8 cellular contexts compared by ENCODE assay signal in the genomic region with DNA sequence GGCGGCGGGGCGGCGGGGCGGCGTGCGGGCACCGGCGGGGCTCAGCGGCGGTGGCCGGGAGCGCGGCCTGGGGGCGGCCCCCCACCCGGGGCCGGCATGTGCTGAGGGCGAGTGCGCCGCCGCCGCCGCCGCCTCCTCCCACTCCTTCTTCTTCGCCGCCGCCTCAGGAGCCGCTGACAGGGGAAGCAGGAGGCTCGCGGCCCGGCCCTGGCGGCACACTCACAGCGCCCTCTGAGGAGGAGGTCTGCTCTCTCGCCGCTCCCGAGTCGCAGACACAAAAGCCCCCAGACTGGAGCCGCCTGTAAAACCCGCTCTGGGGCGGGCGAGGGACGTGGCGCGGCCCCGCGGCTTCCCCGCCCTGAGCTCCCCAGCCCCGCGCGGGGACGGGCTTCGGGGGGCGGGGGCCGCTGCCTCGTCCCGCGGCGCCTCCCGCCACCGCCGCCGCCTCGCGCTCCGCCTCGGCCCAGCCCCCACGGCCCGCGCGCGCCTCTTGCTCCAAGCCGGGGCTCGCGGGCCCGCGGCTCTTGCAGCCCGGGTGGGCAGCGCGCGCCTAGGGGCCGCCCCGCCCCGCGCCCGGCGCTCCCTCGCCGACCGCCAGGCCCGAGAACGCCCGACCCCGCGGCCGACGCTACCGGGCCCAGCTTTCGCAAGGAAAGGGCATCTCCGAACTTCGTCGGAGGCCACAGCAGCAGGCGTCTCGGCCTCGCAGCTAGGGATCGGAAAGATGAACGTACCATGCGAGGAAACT. TPM values are rescaled to one million over a fixed set of nuclear protein-coding genes. Genes with fewer than 3 reads are reported as not detected.
DNase-seq lines count a peak whose midpoint lies in the region; ATAC-seq, FAIRE-seq and TF ChIP-seq lines count a peak whose summit lies in the region.

A gene with protein sequence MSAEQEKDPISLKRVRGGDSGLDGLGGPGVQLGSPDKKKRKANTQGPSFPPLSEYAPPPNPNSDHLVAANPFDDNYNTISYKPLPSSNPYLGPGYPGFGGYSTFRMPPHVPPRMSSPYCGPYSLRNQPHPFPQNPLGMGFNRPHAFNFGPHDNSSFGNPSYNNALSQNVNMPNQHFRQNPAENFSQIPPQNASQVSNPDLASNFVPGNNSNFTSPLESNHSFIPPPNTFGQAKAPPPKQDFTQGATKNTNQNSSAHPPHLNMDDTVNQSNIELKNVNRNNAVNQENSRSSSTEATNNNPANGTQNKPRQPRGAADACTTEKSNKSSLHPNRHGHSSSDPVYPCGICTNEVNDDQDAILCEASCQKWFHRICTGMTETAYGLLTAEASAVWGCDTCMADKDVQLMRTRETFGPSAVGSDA (minus strand): TSS at position 276 of the 748 bp plus-strand sequence. CDS start 462 bp downstream, outside the sequence.

- no peaks in the 10 kb centered on the region for H3K4me1 Mint-ChIP-seq in activated CD4-positive, alpha-beta memory T cell treated with anti-CD3 and anti-CD28 coated beads for 36 hours (ENCODE audit: low read depth)
- no peaks in the 10 kb centered on the region for H3K4me1 Mint-ChIP-seq in stimulated activated effector memory CD8-positive, alpha-beta T cell treated with anti-CD3 and anti-CD28 coated beads, Interleukin-12 subunit alpha, Interleukin-12 subunit beta, amount 100 ng/mL, for 72 hours

- no peaks in the 10 kb centered on the region for H3K9me3 Mint-ChIP-seq in activated CD4-positive, alpha-beta memory T cell treated with anti-CD3 and anti-CD28 coated beads for 36 hours
- no peaks in the 10 kb centered on the region for H3K9me3 Mint-ChIP-seq in stimulated activated effector memory CD8-positive, alpha-beta T cell treated with anti-CD3 and anti-CD28 coated beads, Interleukin-12 subunit alpha, Interleukin-12 subunit beta, amount 100 ng/mL, for 72 hours

- H3K27ac ChIP-seq in endothelial cell of umbilical vein (ENCODE audit: insufficient read depth, low read depth, low read length) = peak within 1 kb of the TSS; percentile 13
- peak within 1 kb of the TSS; percentile 44 for H3K27ac ChIP-seq in mesendoderm (ENCODE audit: low read depth, low read length)

- FAIRE-seq in endothelial cell of umbilical vein (lab: Jason Lieb, UNC) = no peak

- no peak within 1 kb of the TSS for H3K27ac Mint-ChIP-seq in activated CD4-positive, alpha-beta memory T cell treated with anti-CD3 and anti-CD28 coated beads for 36 hours
- H3K27ac Mint-ChIP-seq in stimulated activated effector memory CD8-positive, alpha-beta T cell treated with anti-CD3 and anti-CD28 coated beads, Interleukin-12 subunit alpha, Interleukin-12 subunit beta, amount 100 ng/mL, for 72 hours = no peak within 1 kb of the TSS

- no peak for TF ChIP-seq CTCF in endothelial cell of umbilical vein (IDR thresholded peaks at IDR 0.05; ENCODE audit: extremely low read depth in 1 of 2, insufficient read depth in 1 of 2, low read depth in 1 of 2, low read length in 2 of 2)

- peak within 1 kb of the TSS; percentile 19 for H3K18ac ChIP-seq in mesendoderm (ENCODE audit: low read length)

- H3K4me3 ChIP-seq in endothelial cell of umbilical vein (replicated peaks in 1 of 3; ENCODE audit: insufficient read depth in 1 of 3, low read depth in 1 of 3, low read length in 3 of 3) (peak within 1 kb of the TSS; percentile 44 to 80 (median 68)), mesendoderm (ENCODE audit: low read length) (peak within 1 kb of the TSS; percentile 52)

- CTCF ChIA-PET in activated CD4-positive, alpha-beta memory T cell treated with anti-CD3 and anti-CD28 coated beads for 36 hours (lab: Charles Lee) = no interaction called here
- CTCF ChIA-PET in endothelial cell of umbilical vein (lab: Charles Lee) = interaction anchor here (0.7 to 2.0 kb wide), 3 partner anchors 39 to 258 kb away, joined by 3 to 7 read pairs (median 5); no protein-coding TSS in a partner anchor

- H3K79me1 ChIP-seq in mesendoderm (ENCODE audit: low read length) = no peaks in the 10 kb centered on the region

- DNase-seq in D341Med (ENCODE audit: low spot score) = peak; percentile 89
- peak; percentile 23 for DNase-seq in NCI-H1105 (lab: John Stamatoyannopoulos, UW)
- peak; percentile 50 for DNase-seq in activated CD4-positive, alpha-beta memory T cell treated with anti-CD3 and anti-CD28 coated beads for 36 hours
- DNase-seq in endothelial cell of umbilical vein (ENCODE audit: low read depth, low spot score) = peak; percentile 70
- DNase-seq in mesendoderm = peak; percentile 85
- peak; percentile 5 to 50 for DNase-seq in stimulated activated effector memory CD8-positive, alpha-beta T cell treated with anti-CD3 and anti-CD28 coated beads, Interleukin-12 subunit alpha, Interleukin-12 subunit beta, amount 100 ng/mL, for 72 hours (ENCODE audit: low spot score in 2 of 2)
- no peak for DNase-seq in mesenteric fat pad (ENCODE audit: low spot score)

- no peaks in the 10 kb centered on the region for H3K9me3 ChIP-seq in endothelial cell of umbilical vein (replicated peaks; ENCODE audit: control insufficient read depth, insufficient read depth, low read length)

- H3K79me2 ChIP-seq in endothelial cell of umbilical vein (ENCODE audit: control insufficient read depth, insufficient read depth, low read length) = no peaks in the 10 kb centered on the region
- H3K79me2 ChIP-seq in mesendoderm (ENCODE audit: control insufficient read depth, insufficient read depth, low read length) = no peaks in the 10 kb centered on the region

- no peak within 1 kb of the TSS for H2AK5ac ChIP-seq in mesendoderm (ENCODE audit: low read length)

- peak within 1 kb of the TSS; percentile 53 for H3K4me3 Mint-ChIP-seq in activated CD4-positive, alpha-beta memory T cell treated with anti-CD3 and anti-CD28 coated beads for 36 hours
- H3K4me3 Mint-ChIP-seq in stimulated activated effector memory CD8-positive, alpha-beta T cell treated with anti-CD3 and anti-CD28 coated beads, Interleukin-12 subunit alpha, Interleukin-12 subunit beta, amount 100 ng/mL, for 72 hours = peak within 1 kb of the TSS; percentile 40

- no peak within 1 kb of the TSS for H3K23ac ChIP-seq in mesendoderm (ENCODE audit: low read length)

- peaks cover 37% of the 10 kb centered on the region for H3K27me3 Mint-ChIP-seq in activated CD4-positive, alpha-beta memory T cell treated with anti-CD3 and anti-CD28 coated beads for 36 hours

- H4K5ac ChIP-seq in mesendoderm (ENCODE audit: low read length) = no peak within 1 kb of the TSS

- H3K4me2 ChIP-seq in endothelial cell of umbilical vein (ENCODE audit: insufficient read depth, low read length) (peak within 1 kb of the TSS; percentile 80), mesendoderm (ENCODE audit: low read length) (peak within 1 kb of the TSS; percentile 92)

- no peak within 1 kb of the TSS for H2BK120ac ChIP-seq in mesendoderm (ENCODE audit: low read depth, low read length)

- no peaks in the 10 kb centered on the region for H4K20me1 ChIP-seq in endothelial cell of umbilical vein (replicated peaks; ENCODE audit: control insufficient read depth, extremely low read depth, insufficient read depth, low read length)

- no CpG with 5 or more reads among the region's 107 CpGs for WGBS in mesendoderm (ENCODE audit: extremely low coverage, insufficient coverage, low lambda C conversion rate)

- H2AFZ ChIP-seq in endothelial cell of umbilical vein (ENCODE audit: low read depth, low read length) = peak within 1 kb of the TSS; percentile 96

- POLR2A ChIA-PET in activated CD4-positive, alpha-beta memory T cell treated with anti-CD3 and anti-CD28 coated beads for 36 hours (lab: Charles Lee) = no interaction called here
- POLR2A ChIA-PET in endothelial cell of umbilical vein (lab: Charles Lee) = no interaction called here

- H3K4me1 ChIP-seq in endothelial cell of umbilical vein (ENCODE audit: control insufficient read depth, extremely low read depth, insufficient read depth, low read length) = peaks cover 8% of the 10 kb centered on the region
- no peaks in the 10 kb centered on the region for H3K4me1 ChIP-seq in mesendoderm (ENCODE audit: control insufficient read depth, low read depth, low read length)

- H3K9ac ChIP-seq in endothelial cell of umbilical vein (replicated peaks; ENCODE audit: extremely low read depth, insufficient read depth, low read length) = peak within 1 kb of the TSS; percentile 69
- peak within 1 kb of the TSS; percentile 81 for H3K9ac ChIP-seq in mesendoderm (ENCODE audit: low read length)

- peak within 1 kb of the TSS; percentile 1 for H4K8ac ChIP-seq in mesendoderm (ENCODE audit: low read depth, low read length)

- H2BK5ac ChIP-seq in mesendoderm (ENCODE audit: low read length) = no peak within 1 kb of the TSS

- H3K27me3 ChIP-seq in endothelial cell of umbilical vein (ENCODE audit: control insufficient read depth in 2 of 2, insufficient read depth in 2 of 2, low read length in 2 of 2) = no peaks in the 10 kb centered on the region
- H3K27me3 ChIP-seq in mesendoderm (ENCODE audit: insufficient read depth, low read length, poor library complexity) = peaks cover 16% of the 10 kb centered on the region

- intact Hi-C loops in activated CD4-positive, alpha-beta memory T cell treated with anti-CD3 and anti-CD28 coated beads for 36 hours (cut with micrococcal nuclease) = no loop called here
- intact Hi-C loops in endothelial cell of umbilical vein (cut with micrococcal nuclease) = loop anchor here (1.0 to 2.0 kb wide), 3 partner anchors 61 to 309 kb away; no protein-coding TSS in a partner anchor

- dilution Hi-C loops in endothelial cell of umbilical vein (cut with MboI; ENCODE audit: extremely low pct_ligation_motif_present, low sequenced_read_pairs) = no loop called here

- TF ChIP-seq POLR2A in endothelial cell of umbilical vein (IDR thresholded peaks at IDR 0.05; ENCODE audit: low read depth, low read length) = no peak

- H3K36me3 ChIP-seq in endothelial cell of umbilical vein (ENCODE audit: control insufficient read depth in 2 of 2, extremely low read depth in 1 of 2, insufficient read depth in 2 of 2, low read length in 2 of 2) (no peaks in the 10 kb centered on the region), mesendoderm (ENCODE audit: control insufficient read depth, insufficient read depth, low read length) (no peaks in the 10 kb centered on the region)

- BruUV-seq in endothelial cell of umbilical vein (replicated peaks; lab: Mats Ljungman, UMichigan) = no TSS peak

- peak within 1 kb of the TSS; percentile 94 for H3K56ac ChIP-seq in mesendoderm (ENCODE audit: low read length)

- H3K36me3 Mint-ChIP-seq in activated CD4-positive, alpha-beta memory T cell treated with anti-CD3 and anti-CD28 coated beads for 36 hours = no peaks in the 10 kb centered on the region
- no peaks in the 10 kb centered on the region for H3K36me3 Mint-ChIP-seq in stimulated activated effector memory CD8-positive, alpha-beta T cell treated with anti-CD3 and anti-CD28 coated beads, Interleukin-12 subunit alpha, Interleukin-12 subunit beta, amount 100 ng/mL, for 72 hours

- ATAC-seq in GM21526 (IDR thresholded peaks at IDR 0.05; ENCODE audit: low FRiP score, unreplicated experiment) = peak; percentile 74
- ATAC-seq in stimulated activated effector memory CD8-positive, alpha-beta T cell treated with anti-CD3 and anti-CD28 coated beads, Interleukin-12 subunit alpha, Interleukin-12 subunit beta, amount 100 ng/mL, for 72 hours = peak; percentile 79

- H3K9me1 ChIP-seq in endothelial cell of umbilical vein (replicated peaks; ENCODE audit: control insufficient read depth, extremely low read depth, insufficient read depth, low read length) = no peaks in the 10 kb centered on the region

- H3K4ac ChIP-seq in mesendoderm (ENCODE audit: low read depth, low read length) = peak within 1 kb of the TSS; percentile 58

- H2BK15ac ChIP-seq in mesendoderm (replicated peaks; ENCODE audit: low read depth) = peak within 1 kb of the TSS; percentile 37

RNA-seq across cellular contexts. Expression of the gene that starts here (rescaled TPM):
- not detected for total RNA-seq in activated CD4-positive, alpha-beta memory T cell treated with anti-CD3 and anti-CD28 coated beads for 36 hours
- total RNA-seq in endothelial cell of umbilical vein (5.7 and 7.6 TPM in 2 replicates), mesenteric fat pad (6.3 TPM)
- 1.4 and 1.9 TPM in 2 replicates for polyA plus RNA-seq in endothelial cell of umbilical vein
- polyA plus RNA-seq in endothelial cell of umbilical vein (2011; cell fraction: cytosol; rRNA removed) = 1.7 and 2.0 TPM in 2 replicates
- 3.8 and 4.0 TPM in 2 replicates for polyA plus RNA-seq in endothelial cell of umbilical vein (2011; cell fraction: nucleus; rRNA removed)
- polyA plus RNA-seq in endothelial cell of umbilical vein (2012) = 2.9 and 4.2 TPM in 2 replicates
- polyA minus RNA-seq in endothelial cell of umbilical vein = 6.6 and 7.3 TPM in 2 replicates
- not detected for polyA minus RNA-seq in endothelial cell of umbilical vein (2011; cell fraction: cytosol; rRNA and poly(A)+ RNA removed)
- polyA minus RNA-seq in endothelial cell of umbilical vein (2011; cell fraction: nucleus; rRNA and poly(A)+ RNA removed) = 3.7 and 5.5 TPM in 2 replicates
- 1.4 TPM for polyA plus RNA-seq in mesendoderm (2013, experiment 1 of 2)
- polyA plus RNA-seq in mesendoderm (2013, experiment 2 of 2) = 1.3 TPM

Comparison
In these comparisons a context has a peak if more than half of its experiments do, and no peak if none do; other contexts are left out.
1. Peak in DNase-seq in activated CD4-positive, alpha-beta memory T cell treated with anti-CD3 and anti-CD28 coated beads for 36 hours; RNA of the gene not detected or under 1 TPM.